ENCODE assay signal across 9 cellular contexts in genomic region chr5:122192883-122193496, GRCh38.
DNase-seq lines count a peak whose midpoint lies in the region; ATAC-seq and TF ChIP-seq lines count a peak whose summit lies in the region.
"Had no signal": no experiment of that assay in that cellular context is flagged by ENCODE, and none has a peak within 500 bp of the region (broad histone marks: within the 10 kb centered on the region; RNA-seq: fewer than 3 reads in every experiment).

No MANE protein-coding gene starts in this region.

- no peak overlapping the region for H2BK120ac ChIP-seq in H9 (ENCODE audit: low read depth, low read length, poor library complexity, severe bottlenecking)

- H3K79me1 ChIP-seq in H9 (ENCODE audit: insufficient read depth, low read depth, low read length, poor library complexity, severe bottlenecking): no peaks in the 10 kb centered on the region

- H3K23ac ChIP-seq in H9 (ENCODE audit: insufficient read length, low read depth, low read length): no peak overlapping the region

- H3K56ac ChIP-seq in H9 (ENCODE audit: insufficient read length, low read depth, low read length): no peak overlapping the region

- H3K27me3 Mint-ChIP-seq in activated CD4-positive, alpha-beta T cell treated with anti-CD3 and anti-CD28 coated beads, Interleukin-2, amount 10 ng/mL, durations not matched to agents 7 days and 5 days: peaks cover 4% of the 10 kb centered on the region
- H3K27me3 Mint-ChIP-seq in H9 (ENCODE audit: low read depth) (no peaks in the 10 kb centered on the region), memory B cell (peaks cover 17% of the 10 kb centered on the region)

- DNase-seq in activated CD4-positive, alpha-beta T cell treated with anti-CD3 and anti-CD28 coated beads, Interleukin-2, amount 10 ng/mL, durations not matched to agents 7 days and 5 days: peak; percentile 33
- DNase-seq in activated CD4-positive, alpha-beta T cell treated with anti-CD3 and anti-CD28 coated beads, Interleukin-2, amount 50 U/mL, for 4 hours: no peak
- DNase-seq in H9 (no peak), Karpas-422 (peak; percentile 79), PC-3 (peak; percentile 65), dermis microvascular lymphatic vessel endothelial cell (ENCODE audit: low read depth in 2 of 2) (peak; percentile 58 to 67), memory B cell (ENCODE audit: low spot score in 2 of 2) (no peak)
- DNase-seq in activated CD4-positive, CD25-positive, alpha-beta regulatory T cell (lab: John Stamatoyannopoulos, UW): no peak

- no peaks in the 10 kb centered on the region for H3K4me1 ChIP-seq in H9 (ENCODE audit: insufficient read depth, low read length)
- H3K4me1 ChIP-seq in Karpas-422 (ENCODE audit: low read length): no peaks in the 10 kb centered on the region
- H3K4me1 ChIP-seq in PC-3 (ENCODE audit: insufficient read depth, low read length): no peaks in the 10 kb centered on the region

- no peak overlapping the region for H4K8ac ChIP-seq in H9 (replicated peaks; ENCODE audit: insufficient read length, low read depth, low read length)

- H3K27ac ChIP-seq in H9 (ENCODE audit: insufficient read length, low read depth, low read length) (no peak overlapping the region), Karpas-422 (ENCODE audit: low read length) (no peak overlapping the region), PC-3 (ENCODE audit: low read length) (no peak overlapping the region)

- H3K4me3 ChIP-seq in Karpas-422 (ENCODE audit: low read length) (no peak overlapping the region), PC-3 (ENCODE audit: low read length) (no peak overlapping the region)

- H3K4me1 Mint-ChIP-seq in activated CD4-positive, alpha-beta T cell treated with anti-CD3 and anti-CD28 coated beads, Interleukin-2, amount 10 ng/mL, durations not matched to agents 7 days and 5 days: no peaks in the 10 kb centered on the region
- H3K4me1 Mint-ChIP-seq in H9 (peaks cover 0 to 5% of the 10 kb centered on the region in 2 experiments; a peak in 1 of 4 replicates), memory B cell (no peaks in the 10 kb centered on the region)

- ATAC-seq in PC-3: peak; percentile 75
- peak; percentile 26 for ATAC-seq in memory B cell (ENCODE audit: low read depth)

- H3K18ac ChIP-seq in H9 (ENCODE audit: insufficient read length, low read depth, low read length): no peak overlapping the region

- no peaks in the 10 kb centered on the region for H3F3A ChIP-seq in PC-3 (ENCODE audit: low read length, unreplicated experiment)

- H3K23me2 ChIP-seq in H9 (ENCODE audit: insufficient read length, low read depth, low read length, poor library complexity, severe bottlenecking): no peaks in the 10 kb centered on the region

- no TSS peak for BruUV-seq in PC-3 (replicated peaks; lab: Mats Ljungman, UMichigan)

- no peaks in the 10 kb centered on the region for H3K9me3 ChIP-seq in H9 (ENCODE audit: control insufficient read depth, low read depth, low read length)
- no peaks in the 10 kb centered on the region for H3K9me3 ChIP-seq in Karpas-422 (ENCODE audit: low read length)
- no peaks in the 10 kb centered on the region for H3K9me3 ChIP-seq in PC-3 (ENCODE audit: low read length)

- no peak overlapping the region for H2AFZ ChIP-seq in H9 (ENCODE audit: low read length)
- H2AFZ ChIP-seq in Karpas-422 (ENCODE audit: low read length): no peak overlapping the region
- no peak overlapping the region for H2AFZ ChIP-seq in PC-3 (ENCODE audit: low read length)

- H4K91ac ChIP-seq in H9 (ENCODE audit: insufficient read length, low read depth, low read length): no peak overlapping the region

- H3K27me3 ChIP-seq in H9 (ENCODE audit: insufficient read depth, low read length) (no peaks in the 10 kb centered on the region), Karpas-422 (ENCODE audit: low read length) (no peaks in the 10 kb centered on the region), PC-3 (ENCODE audit: low read length) (0 out of 2 replicates have a peak, but pooled peaks cover 2% of the 10 kb centered on the region)

- no peaks in the 10 kb centered on the region for H3K36me3 ChIP-seq in Karpas-422 (ENCODE audit: insufficient read depth, low read length)
- no peaks in the 10 kb centered on the region for H3K36me3 ChIP-seq in PC-3 (ENCODE audit: low read depth, low read length)

- H2BK5ac ChIP-seq in H9 (ENCODE audit: insufficient read length, low read length): no peak overlapping the region

- POLR2A ChIA-PET in activated CD4-positive, alpha-beta T cell treated with anti-CD3 and anti-CD28 coated beads, Interleukin-2, amount 10 ng/mL, durations not matched to agents 7 days and 5 days (lab: Charles Lee): no interaction called here
- POLR2A ChIA-PET in PC-3 (lab: Charles Lee; ENCODE audit: unreplicated experiment): no interaction called here

- peak; percentile 78 for TF ChIP-seq CTCF in H9 (conservative IDR thresholded peaks at IDR 0.05)
- TF ChIP-seq CTCF in PC-3 (conservative IDR thresholded peaks at IDR 0.05; ENCODE audit: low read depth, low read length): peak; percentile 65

- intact Hi-C loops in PC-3 (cut with micrococcal nuclease): loop anchor here (2.0 to 10.0 kb wide), 2 partner anchors 222 to 302 kb away; no protein-coding TSS in a partner anchor

- H2BK15ac ChIP-seq in H9 (ENCODE audit: low read depth, low read length): no peak overlapping the region

- no peak overlapping the region for H3K4me3 Mint-ChIP-seq in activated CD4-positive, alpha-beta T cell treated with anti-CD3 and anti-CD28 coated beads, Interleukin-2, amount 10 ng/mL, durations not matched to agents 7 days and 5 days
- H3K4me3 Mint-ChIP-seq in H9 (no peak overlapping the region), memory B cell (no peak overlapping the region)
- H3K4me3 Mint-ChIP-seq: dendritic cell treated with granulocyte-macrophage colony-stimulating factor and Interleukin-4, amounts not matched to agents 40 ng/mL and 50 ng/mL, for 4 days had no signal

- no peaks in the 10 kb centered on the region for H3K9me3 Mint-ChIP-seq in activated CD4-positive, alpha-beta T cell treated with anti-CD3 and anti-CD28 coated beads, Interleukin-2, amount 10 ng/mL, durations not matched to agents 7 days and 5 days
- H3K9me3 Mint-ChIP-seq in H9: no peaks in the 10 kb centered on the region
- H3K9me3 Mint-ChIP-seq in memory B cell: no peaks in the 10 kb centered on the region
- H3K9me3 Mint-ChIP-seq: dendritic cell treated with granulocyte-macrophage colony-stimulating factor and Interleukin-4, amounts not matched to agents 40 ng/mL and 50 ng/mL, for 4 days had no signal

- H3T11ph ChIP-seq in H9 (ENCODE audit: low read length): no peak overlapping the region

- H4K20me1 ChIP-seq in H9 (ENCODE audit: control insufficient read depth, insufficient read depth, insufficient read length) (no peaks in the 10 kb centered on the region), Karpas-422 (ENCODE audit: insufficient read depth, low read depth, low read length) (no peaks in the 10 kb centered on the region), PC-3 (ENCODE audit: low read length) (no peaks in the 10 kb centered on the region)

- CTCF ChIA-PET in activated CD4-positive, alpha-beta T cell treated with anti-CD3 and anti-CD28 coated beads, Interleukin-2, amount 10 ng/mL, durations not matched to agents 7 days and 5 days (lab: Charles Lee): no interaction called here
- CTCF ChIA-PET in PC-3 (lab: Charles Lee): no interaction called here

- no peak overlapping the region for H3K27ac Mint-ChIP-seq in activated CD4-positive, alpha-beta T cell treated with anti-CD3 and anti-CD28 coated beads, Interleukin-2, amount 10 ng/mL, durations not matched to agents 7 days and 5 days
- no peak overlapping the region for H3K27ac Mint-ChIP-seq in H9
- H3K27ac Mint-ChIP-seq in memory B cell: no peak overlapping the region
- H3K27ac Mint-ChIP-seq: dendritic cell treated with granulocyte-macrophage colony-stimulating factor and Interleukin-4, amounts not matched to agents 40 ng/mL and 50 ng/mL, for 4 days had no signal

- H2BK12ac ChIP-seq in H9 (ENCODE audit: insufficient read length, low read depth, low read length): no peak overlapping the region

- no peak overlapping the region for H2AK5ac ChIP-seq in H9 (ENCODE audit: insufficient read length, low read length)

- no peak overlapping the region for H4K5ac ChIP-seq in H9 (ENCODE audit: insufficient read length, low read depth, low read length)

- H3K14ac ChIP-seq in H9 (ENCODE audit: insufficient read depth, low read length): no peak overlapping the region

- WGBS in H9 (ENCODE audit: extremely low coverage, insufficient read length, low lambda C conversion rate): no CpG with 5 or more reads among the region's 4 CpGs

- H3K4ac ChIP-seq in H9 (ENCODE audit: low read depth, low read length): no peak overlapping the region

- H3K4me2 ChIP-seq in H9 (ENCODE audit: insufficient read depth, insufficient read length, low read length): no peak overlapping the region
- no peak overlapping the region for H3K4me2 ChIP-seq in Karpas-422 (ENCODE audit: low read depth, low read length, poor library complexity, severe bottlenecking)
- H3K4me2 ChIP-seq in PC-3 (ENCODE audit: low read length): no peak overlapping the region

- H3K79me2 ChIP-seq in H9 (ENCODE audit: insufficient read depth, low read length): no peaks in the 10 kb centered on the region
- no peaks in the 10 kb centered on the region for H3K79me2 ChIP-seq in Karpas-422 (ENCODE audit: low read length)
- no peaks in the 10 kb centered on the region for H3K79me2 ChIP-seq in PC-3 (ENCODE audit: low read length)

- H3K9me2 ChIP-seq in Karpas-422 (replicated peaks; ENCODE audit: insufficient read depth, low read length) (no peaks in the 10 kb centered on the region), PC-3 (replicated peaks; ENCODE audit: low read length) (no peaks in the 10 kb centered on the region)

- no peaks in the 10 kb centered on the region for H3K36me3 Mint-ChIP-seq in activated CD4-positive, alpha-beta T cell treated with anti-CD3 and anti-CD28 coated beads, Interleukin-2, amount 10 ng/mL, durations not matched to agents 7 days and 5 days (ENCODE audit: low read depth)
- no peaks in the 10 kb centered on the region for H3K36me3 Mint-ChIP-seq in H9 (ENCODE audit: insufficient read depth in 1 of 3, low read depth in 3 of 3)
- no peaks in the 10 kb centered on the region for H3K36me3 Mint-ChIP-seq in memory B cell

- H2BK20ac ChIP-seq in H9 (ENCODE audit: low read depth, low read length, poor library complexity, severe bottlenecking): no peak overlapping the region

- no peak overlapping the region for H3K9ac ChIP-seq in H9 (ENCODE audit: extremely low read depth, insufficient read length, low read length)
- no peak overlapping the region for H3K9ac ChIP-seq in Karpas-422 (ENCODE audit: low read length)
- H3K9ac ChIP-seq in PC-3 (ENCODE audit: low read length): no peak overlapping the region

Comparison
In these comparisons a context has a peak if more than half of its experiments do, and no peak if none do; other contexts are left out.
1. DNase-seq: peak in activated CD4-positive, alpha-beta T cell treated with anti-CD3 and anti-CD28 coated beads, Interleukin-2, amount 10 ng/mL, durations not matched to agents 7 days and 5 days (single experiment), Karpas-422 (single experiment), PC-3 (single experiment) and dermis microvascular lymphatic vessel endothelial cell (2 of 2); none in activated CD4-positive, alpha-beta T cell treated with anti-CD3 and anti-CD28 coated beads, Interleukin-2, amount 50 U/mL, for 4 hours (0 of 2), H9 (single experiment), memory B cell (0 of 2) and activated CD4-positive, CD25-positive, alpha-beta regulatory T cell (0 of 4).